ENCODE assay signal across 3 cellular contexts in the genomic region with DNA sequence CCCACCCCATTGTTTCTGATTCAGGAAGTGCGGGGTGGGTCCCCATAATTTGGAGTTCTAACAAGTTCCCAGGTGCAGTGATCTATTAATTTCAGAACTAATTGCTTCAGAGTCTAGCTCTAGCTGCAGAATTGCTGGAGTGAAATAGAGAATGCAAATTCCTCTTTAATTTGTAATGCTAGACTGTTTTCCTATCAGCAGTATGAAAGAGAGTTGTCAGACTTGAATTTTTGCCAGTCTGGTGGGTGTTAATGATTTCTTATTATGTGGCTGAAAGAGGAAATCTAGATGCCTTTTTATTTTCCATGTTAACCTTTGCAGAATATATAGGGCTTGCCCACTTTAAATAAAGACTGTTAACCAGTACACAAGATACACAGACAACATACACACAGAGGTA.
TF ChIP-seq lines count a peak whose summit lies in the region.

No MANE protein-coding gene starts in this region.

TF ChIP-seq in endothelial cell of umbilical vein, 7 proteins besides CTCF, POLR2A, EP300 and RAD21:
- TF ChIP-seq JUN (IDR thresholded peaks at IDR 0.05; ENCODE audit: borderline replicate concordance, insufficient read depth, insufficient read length, low read depth) (no peak), MYC (IDR thresholded peaks at IDR 0.05; ENCODE audit: low read depth, low read length) (no peak), EZH2 (IDR thresholded peaks at IDR 0.05; ENCODE audit: borderline replicate concordance, low read depth, low read length, severe bottlenecking) (no peak), POLR2AphosphoS5 (IDR thresholded peaks at IDR 0.05; ENCODE audit: insufficient read depth, low read depth, low read length) (no peak), GATA2 (IDR thresholded peaks at IDR 0.05; ENCODE audit: insufficient read depth, insufficient read length, low read depth, low read length) (no peak), FOS (IDR thresholded peaks at IDR 0.05; ENCODE audit: borderline replicate concordance, insufficient read depth, low read length) (no peak)
- TF ChIP-seq, protein P1, sequence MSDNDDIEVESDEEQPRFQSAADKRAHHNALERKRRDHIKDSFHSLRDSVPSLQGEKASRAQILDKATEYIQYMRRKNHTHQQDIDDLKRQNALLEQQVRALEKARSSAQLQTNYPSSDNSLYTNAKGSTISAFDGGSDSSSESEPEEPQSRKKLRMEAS (IDR thresholded peaks at IDR 0.05; ENCODE audit: insufficient read depth, insufficient read length): no peak

TF ChIP-seq in neural cell, 6 proteins besides CTCF, POLR2A, EP300 and RAD21:
- TF ChIP-seq SMC3 (conservative IDR thresholded peaks at IDR 0.05; ENCODE audit: poor library complexity) (no peak), TAF1 (IDR thresholded peaks at IDR 0.05; ENCODE audit: low read depth) (no peak), EZH2 (IDR thresholded peaks at IDR 0.05; ENCODE audit: borderline replicate concordance, insufficient read depth, low read length, poor library complexity, severe bottlenecking) (no peak), MXI1 (conservative IDR thresholded peaks at IDR 0.05; ENCODE audit: poor library complexity, severe bottlenecking) (no peak), POLR2AphosphoS5 (IDR thresholded peaks at IDR 0.05) (no peak)
- TF ChIP-seq, protein P2, sequence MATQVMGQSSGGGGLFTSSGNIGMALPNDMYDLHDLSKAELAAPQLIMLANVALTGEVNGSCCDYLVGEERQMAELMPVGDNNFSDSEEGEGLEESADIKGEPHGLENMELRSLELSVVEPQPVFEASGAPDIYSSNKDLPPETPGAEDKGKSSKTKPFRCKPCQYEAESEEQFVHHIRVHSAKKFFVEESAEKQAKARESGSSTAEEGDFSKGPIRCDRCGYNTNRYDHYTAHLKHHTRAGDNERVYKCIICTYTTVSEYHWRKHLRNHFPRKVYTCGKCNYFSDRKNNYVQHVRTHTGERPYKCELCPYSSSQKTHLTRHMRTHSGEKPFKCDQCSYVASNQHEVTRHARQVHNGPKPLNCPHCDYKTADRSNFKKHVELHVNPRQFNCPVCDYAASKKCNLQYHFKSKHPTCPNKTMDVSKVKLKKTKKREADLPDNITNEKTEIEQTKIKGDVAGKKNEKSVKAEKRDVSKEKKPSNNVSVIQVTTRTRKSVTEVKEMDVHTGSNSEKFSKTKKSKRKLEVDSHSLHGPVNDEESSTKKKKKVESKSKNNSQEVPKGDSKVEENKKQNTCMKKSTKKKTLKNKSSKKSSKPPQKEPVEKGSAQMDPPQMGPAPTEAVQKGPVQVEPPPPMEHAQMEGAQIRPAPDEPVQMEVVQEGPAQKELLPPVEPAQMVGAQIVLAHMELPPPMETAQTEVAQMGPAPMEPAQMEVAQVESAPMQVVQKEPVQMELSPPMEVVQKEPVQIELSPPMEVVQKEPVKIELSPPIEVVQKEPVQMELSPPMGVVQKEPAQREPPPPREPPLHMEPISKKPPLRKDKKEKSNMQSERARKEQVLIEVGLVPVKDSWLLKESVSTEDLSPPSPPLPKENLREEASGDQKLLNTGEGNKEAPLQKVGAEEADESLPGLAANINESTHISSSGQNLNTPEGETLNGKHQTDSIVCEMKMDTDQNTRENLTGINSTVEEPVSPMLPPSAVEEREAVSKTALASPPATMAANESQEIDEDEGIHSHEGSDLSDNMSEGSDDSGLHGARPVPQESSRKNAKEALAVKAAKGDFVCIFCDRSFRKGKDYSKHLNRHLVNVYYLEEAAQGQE (IDR thresholded peaks at IDR 0.05; ENCODE audit: borderline replicate concordance): no peak

TF ChIP-seq in HepG2, 621 proteins besides CTCF, POLR2A, EP300 and RAD21:
- TF ChIP-seq ISL2 (CRISPR knock-in tag; IDR thresholded peaks at IDR 0.05) (no peak), ZFP1 (CRISPR knock-in tag; IDR thresholded peaks at IDR 0.05) (no peak), ZSCAN22 (CRISPR knock-in tag; IDR thresholded peaks at IDR 0.05) (no peak), KDM3A (CRISPR knock-in tag; IDR thresholded peaks at IDR 0.05; ENCODE audit: low read depth) (no peak), MIER3 (CRISPR knock-in tag; IDR thresholded peaks at IDR 0.05; ENCODE audit: borderline replicate concordance) (no peak), ZFP82 (CRISPR knock-in tag; IDR thresholded peaks at IDR 0.05; ENCODE audit: borderline replicate concordance) (no peak), KDM2A (CRISPR knock-in tag; IDR thresholded peaks at IDR 0.05; ENCODE audit: borderline replicate concordance, low read depth) (no peak), ZBTB42 (CRISPR knock-in tag; IDR thresholded peaks at IDR 0.05) (no peak), NR1H2 (CRISPR knock-in tag; IDR thresholded peaks at IDR 0.05; ENCODE audit: borderline replicate concordance, low read depth) (no peak), ZNF749 (CRISPR knock-in tag; IDR thresholded peaks at IDR 0.05; ENCODE audit: borderline replicate concordance) (no peak)
